In genomic region chr4:73308286-73308685, GRCh38 we compare ENCODE assay signal across 9 cellular contexts. TPM values are rescaled to one million over a fixed set of nuclear protein-coding genes. Genes with fewer than 3 reads are reported as not detected.
A peak's percentile ranks its signal among the peaks of the same experiment; 100 is the strongest.
DNase-seq lines count a peak whose midpoint lies in the region; ATAC-seq and TF ChIP-seq lines count a peak whose summit lies in the region.
"Had no signal": no experiment of that assay in that cellular context is flagged by ENCODE, and none has a peak within 500 bp of the region (broad histone marks: within the 10 kb centered on the region; RNA-seq: fewer than 3 reads in every experiment).

No MANE protein-coding gene starts in this region.

- no peak overlapping the region for H3K4me2 ChIP-seq in hepatocyte

- ATAC-seq in HG02623 (IDR thresholded peaks at IDR 0.05; ENCODE audit: unreplicated experiment) = no peak

- no peaks in the 10 kb centered on the region for H3K4me1 ChIP-seq in hepatocyte (ENCODE audit: insufficient read depth)
- no peaks in the 10 kb centered on the region for H3K4me1 ChIP-seq in uterus

- DNase-seq in CD1c-positive myeloid dendritic cell (ENCODE audit: extremely low spot score) (peak; percentile 62), HFFc6 (peak; percentile 49), RPMI7951 (ENCODE audit: low read depth) (peak; percentile 42), hepatocyte (ENCODE audit: low spot score) (peak; percentile 12), uterus (no peak)
- DNase-seq in activated T-helper 1 cell treated with anti-CD3 and anti-CD28 coated beads, Interleukin-12 subunit alpha, Interleukin-12 subunit beta, Interleukin-2, Interleukin-4 antibody, amounts not matched to agents 30 ng/mL and 10 ng/mL and 1 ng/mL, durations not matched to agents 14 hours and 24 hours and 36 hours (ENCODE audit: low spot score) = no peak
- no peak for DNase-seq in activated CD4-positive, CD25-positive, alpha-beta regulatory T cell (lab: John Stamatoyannopoulos, UW)

- peaks cover 53% of the 10 kb centered on the region for H3K4me1 Mint-ChIP-seq in HFFc6 (ENCODE audit: low read depth)
- no peaks in the 10 kb centered on the region for H3K4me1 Mint-ChIP-seq in activated T-helper 1 cell treated with anti-CD3 and anti-CD28 coated beads, Interleukin-12 subunit alpha, Interleukin-12 subunit beta, Interleukin-2, Interleukin-4 antibody, amounts not matched to agents 30 ng/mL and 10 ng/mL and 1 ng/mL, durations not matched to agents 14 hours and 24 hours and 36 hours (ENCODE audit: low read depth)
- H3K4me1 Mint-ChIP-seq: activated naive CD4-positive, alpha-beta T cell treated with anti-CD3 and anti-CD28 coated beads, Interleukin-2, amount 50 U/mL, for 24 hours had no signal

- TF ChIP-seq POLR2A in uterus (IDR thresholded peaks at IDR 0.05) = no peak

- WGBS in hepatocyte (ENCODE audit: low lambda C conversion rate, missing lambda C conversion rate) = 58% methylated on average over 3 of the region's 3 CpGs

- H3K36me3 ChIP-seq in hepatocyte (replicated peaks; ENCODE audit: insufficient read depth, low read depth) = no peaks in the 10 kb centered on the region
- no peaks in the 10 kb centered on the region for H3K36me3 ChIP-seq in uterus

- H3K4me3 Mint-ChIP-seq in HFFc6 = peak overlapping the region; percentile 35; the same call in 1 of the 2 replicates
- no peak overlapping the region for H3K4me3 Mint-ChIP-seq in activated T-helper 1 cell treated with anti-CD3 and anti-CD28 coated beads, Interleukin-12 subunit alpha, Interleukin-12 subunit beta, Interleukin-2, Interleukin-4 antibody, amounts not matched to agents 30 ng/mL and 10 ng/mL and 1 ng/mL, durations not matched to agents 14 hours and 24 hours and 36 hours
- H3K4me3 Mint-ChIP-seq: activated naive CD4-positive, alpha-beta T cell treated with anti-CD3 and anti-CD28 coated beads, Interleukin-2, amount 50 U/mL, for 24 hours had no signal

- H3K27ac ChIP-seq in hepatocyte = no peak overlapping the region
- H3K27ac ChIP-seq in uterus = no peak overlapping the region

- H3K4me3 ChIP-seq in hepatocyte = no peak overlapping the region
- no peak overlapping the region for H3K4me3 ChIP-seq in uterus

- H3K9me2 ChIP-seq in hepatocyte (replicated peaks; ENCODE audit: insufficient read depth) = no peaks in the 10 kb centered on the region

- no peaks in the 10 kb centered on the region for H4K20me1 ChIP-seq in hepatocyte (ENCODE audit: insufficient read depth, poor library complexity, severe bottlenecking)

- H3K27me3 Mint-ChIP-seq in HFFc6 (ENCODE audit: insufficient read depth) = no peaks in the 10 kb centered on the region
- no peaks in the 10 kb centered on the region for H3K27me3 Mint-ChIP-seq in activated T-helper 1 cell treated with anti-CD3 and anti-CD28 coated beads, Interleukin-12 subunit alpha, Interleukin-12 subunit beta, Interleukin-2, Interleukin-4 antibody, amounts not matched to agents 30 ng/mL and 10 ng/mL and 1 ng/mL, durations not matched to agents 14 hours and 24 hours and 36 hours (ENCODE audit: insufficient read depth)
- H3K27me3 Mint-ChIP-seq: activated naive CD4-positive, alpha-beta T cell treated with anti-CD3 and anti-CD28 coated beads, Interleukin-2, amount 50 U/mL, for 24 hours had no signal

- no peak overlapping the region for H2AFZ ChIP-seq in hepatocyte

- peak overlapping the region; percentile 85 for H3K27ac Mint-ChIP-seq in HFFc6
- H3K27ac Mint-ChIP-seq in activated T-helper 1 cell treated with anti-CD3 and anti-CD28 coated beads, Interleukin-12 subunit alpha, Interleukin-12 subunit beta, Interleukin-2, Interleukin-4 antibody, amounts not matched to agents 30 ng/mL and 10 ng/mL and 1 ng/mL, durations not matched to agents 14 hours and 24 hours and 36 hours = no peak overlapping the region
- H3K27ac Mint-ChIP-seq: activated naive CD4-positive, alpha-beta T cell treated with anti-CD3 and anti-CD28 coated beads, Interleukin-2, amount 50 U/mL, for 24 hours had no signal

- no peaks in the 10 kb centered on the region for H3K9me3 ChIP-seq in hepatocyte (ENCODE audit: low read depth)
- no peaks in the 10 kb centered on the region for H3K9me3 ChIP-seq in uterus

- H3K27me3 ChIP-seq in hepatocyte (no peaks in the 10 kb centered on the region), uterus (peaks cover 0 to 3% of the 10 kb centered on the region in 2 donors)

- H3K9me3 Mint-ChIP-seq in HFFc6 = no peaks in the 10 kb centered on the region; the same call in 1 of the 2 replicates
- H3K9me3 Mint-ChIP-seq in activated T-helper 1 cell treated with anti-CD3 and anti-CD28 coated beads, Interleukin-12 subunit alpha, Interleukin-12 subunit beta, Interleukin-2, Interleukin-4 antibody, amounts not matched to agents 30 ng/mL and 10 ng/mL and 1 ng/mL, durations not matched to agents 14 hours and 24 hours and 36 hours = no peaks in the 10 kb centered on the region
- H3K9me3 Mint-ChIP-seq: activated naive CD4-positive, alpha-beta T cell treated with anti-CD3 and anti-CD28 coated beads, Interleukin-2, amount 50 U/mL, for 24 hours had no signal

- intact Hi-C loops in activated T-helper 1 cell treated with anti-CD3 and anti-CD28 coated beads, Interleukin-12 subunit alpha, Interleukin-12 subunit beta, Interleukin-2, Interleukin-4 antibody, amounts not matched to agents 30 ng/mL and 10 ng/mL and 1 ng/mL, durations not matched to agents 14 hours and 24 hours and 36 hours (cut with micrococcal nuclease) = no loop called here
- intact Hi-C loops in uterus (cut with DNase I; ENCODE audit: low total_unique reads) = no loop called here

- no peaks in the 10 kb centered on the region for H3K79me2 ChIP-seq in hepatocyte

- peak; percentile 71 for TF ChIP-seq CTCF in HFFc6 (IDR thresholded peaks at IDR 0.05)
- TF ChIP-seq CTCF in hepatocyte (IDR thresholded peaks at IDR 0.05; ENCODE audit: poor library complexity) = peak; percentile 34
- peak in 1 of 4 experiments; percentile 4 for TF ChIP-seq CTCF in uterus (IDR thresholded peaks at IDR 0.05)

- no peaks in the 10 kb centered on the region; the same call in 1 of the 2 replicates for H3K36me3 Mint-ChIP-seq in HFFc6 (ENCODE audit: low read depth)
- no peaks in the 10 kb centered on the region for H3K36me3 Mint-ChIP-seq in activated T-helper 1 cell treated with anti-CD3 and anti-CD28 coated beads, Interleukin-12 subunit alpha, Interleukin-12 subunit beta, Interleukin-2, Interleukin-4 antibody, amounts not matched to agents 30 ng/mL and 10 ng/mL and 1 ng/mL, durations not matched to agents 14 hours and 24 hours and 36 hours (ENCODE audit: low read depth)

RNA-seq across cellular contexts. Expression of gene ANKRD17, which starts 49.7 kb away (rescaled TPM):
- 10 to 100 TPM; 51.7 to 61.0 (median 56.4) TPM for total RNA-seq in HFFc6 (2021; fragmentation: NEBNext Ultra II Directional; extraction: Animal tissue kit (Norgen Biotek cat#: 25700))
- 24.1 and 25.4 TPM in 2 replicates for total RNA-seq in RPMI7951 (2014; rRNA removed; shearing (Covaris generic))
- 55.1 and 55.8 TPM in 2 replicates for total RNA-seq in hepatocyte
- polyA plus RNA-seq in hepatocyte = 31.8 and 38.6 TPM in 2 replicates
- total RNA-seq in activated T-helper 1 cell treated with anti-CD3 and anti-CD28 coated beads, Interleukin-12 subunit alpha, Interleukin-12 subunit beta, Interleukin-2, Interleukin-4 antibody, amounts not matched to agents 30 ng/mL and 10 ng/mL and 1 ng/mL, durations not matched to agents 14 hours and 24 hours and 36 hours = 68.6 and 72.4 TPM in 2 replicates
- total RNA-seq in uterus = 10 to 100 TPM; 25.0 to 75.6 (median 56.7) TPM

Comparison
In these comparisons a context has a peak if more than half of its experiments do, and no peak if none do; other contexts are left out.
1. DNase-seq: peak in CD1c-positive myeloid dendritic cell (single experiment), HFFc6 (single experiment), RPMI7951 (single experiment) and hepatocyte (single experiment); none in activated T-helper 1 cell treated with anti-CD3 and anti-CD28 coated beads, Interleukin-12 subunit alpha, Interleukin-12 subunit beta, Interleukin-2, Interleukin-4 antibody, amounts not matched to agents 30 ng/mL and 10 ng/mL and 1 ng/mL, durations not matched to agents 14 hours and 24 hours and 36 hours (single experiment), activated CD4-positive, CD25-positive, alpha-beta regulatory T cell (0 of 4) and uterus (0 of 2).